Comparison of ENCODE assay signal across 11 cellular contexts in genomic region chr3:130779031-130779430, GRCh38. TPM values are rescaled to one million over a fixed set of nuclear protein-coding genes. Genes with fewer than 3 reads are reported as not detected.
DNase-seq lines count a peak whose midpoint lies in the region; ATAC-seq and TF ChIP-seq lines count a peak whose summit lies in the region.
"Had no signal": no experiment of that assay in that cellular context is flagged by ENCODE, and none has a peak within 500 bp of the region (broad histone marks: within the 10 kb centered on the region; RNA-seq: fewer than 3 reads in every experiment).

No MANE protein-coding gene starts in this region.

- no peak overlapping the region for H3K4me2 ChIP-seq in hepatocyte

- no peaks in the 10 kb centered on the region for H3K79me2 ChIP-seq in hepatocyte

- H3K27ac ChIP-seq in CD4-positive, alpha-beta T cell (ENCODE audit: low read depth, low read length): no peak overlapping the region
- no peak overlapping the region for H3K27ac ChIP-seq in hepatocyte

- CTCF ChIA-PET in GM10248 (lab: Yijun Ruan, JAX): no interaction called here
- CTCF ChIA-PET in CD4-positive, alpha-beta T cell (lab: Charles Lee): no interaction called here

- ATAC-seq in GM19438 (IDR thresholded peaks at IDR 0.05; ENCODE audit: low read depth, unreplicated experiment) (peak; percentile 95), HG02943 (IDR thresholded peaks at IDR 0.05; ENCODE audit: low read depth, unreplicated experiment) (peak; percentile 84)
- no peak for ATAC-seq in CD4-positive, alpha-beta T cell (ENCODE audit: poor library complexity)

- 50% methylated on average over 1 of the region's 1 CpG for WGBS in hepatocyte (ENCODE audit: low lambda C conversion rate, missing lambda C conversion rate)

- no peaks in the 10 kb centered on the region for H4K20me1 ChIP-seq in hepatocyte (ENCODE audit: insufficient read depth, poor library complexity, severe bottlenecking)

- no peak overlapping the region for H3K27ac Mint-ChIP-seq in CD4-positive, alpha-beta T cell

- H3K9me3 Mint-ChIP-seq in CD4-positive, alpha-beta T cell: no peaks in the 10 kb centered on the region
- H3K9me3 Mint-ChIP-seq: naive B cell had no signal

- no peak overlapping the region for H3K4me3 Mint-ChIP-seq in CD4-positive, alpha-beta T cell
- H3K4me3 Mint-ChIP-seq: naive B cell had no signal

- DNase-seq in GM10248 (ENCODE audit: extremely low spot score): peak; percentile 56
- peak; percentile 93 for DNase-seq in NCI-H1436 (lab: John Stamatoyannopoulos, UW)
- no peak for DNase-seq in kidney tubule cell (ENCODE audit: low spot score)
- DNase-seq in CD4-positive, alpha-beta T cell: no peak
- DNase-seq in stimulated activated CD4-positive, alpha-beta T cell treated with anti-CD3 and anti-CD28 coated beads, Interleukin-4, amount 100 ng/mL, for 24 hours: no peak
- no peak for DNase-seq in hepatocyte (ENCODE audit: low spot score)
- DNase-seq: dermis blood vessel endothelial cell, hypothalamus, naive B cell had no signal

- TF ChIP-seq CTCF in GM10248 (IDR thresholded peaks at IDR 0.05; ENCODE audit: control extremely low read depth, extremely low read depth, low read depth, missing control alignments) (no peak), hepatocyte (IDR thresholded peaks at IDR 0.05; ENCODE audit: poor library complexity) (no peak)
- TF ChIP-seq CTCF in CD4-positive, alpha-beta T cell (IDR thresholded peaks at IDR 0.05): no peak

- no peaks in the 10 kb centered on the region for H3K27me3 ChIP-seq in CD4-positive, alpha-beta T cell (ENCODE audit: control insufficient read depth, insufficient read depth, low read length)
- peaks cover 5% of the 10 kb centered on the region for H3K27me3 ChIP-seq in hepatocyte

- H3K4me1 ChIP-seq in hepatocyte (ENCODE audit: insufficient read depth): no peaks in the 10 kb centered on the region

- intact Hi-C loops in CD4-positive, alpha-beta T cell (cut with DNase I, micrococcal nuclease): no loop called here

- H3K36me3 Mint-ChIP-seq in CD4-positive, alpha-beta T cell (ENCODE audit: low read depth): no peaks in the 10 kb centered on the region
- H3K36me3 Mint-ChIP-seq: naive B cell had no signal

- H3K4me3 ChIP-seq in hepatocyte: no peak overlapping the region

- H3K9me2 ChIP-seq in hepatocyte (replicated peaks; ENCODE audit: insufficient read depth): no peaks in the 10 kb centered on the region

- H3K9me3 ChIP-seq in CD4-positive, alpha-beta T cell (ENCODE audit: control insufficient read depth, low read length): no peaks in the 10 kb centered on the region
- no peaks in the 10 kb centered on the region for H3K9me3 ChIP-seq in hepatocyte (ENCODE audit: low read depth)

- no peaks in the 10 kb centered on the region for H3K4me1 Mint-ChIP-seq in CD4-positive, alpha-beta T cell (ENCODE audit: low read depth)
- H3K4me1 Mint-ChIP-seq: naive B cell had no signal

- no peaks in the 10 kb centered on the region for H3K36me3 ChIP-seq in hepatocyte (replicated peaks; ENCODE audit: insufficient read depth, low read depth)

- H2AFZ ChIP-seq in hepatocyte: no peak overlapping the region

- no peaks in the 10 kb centered on the region for H3K27me3 Mint-ChIP-seq in CD4-positive, alpha-beta T cell

- POLR2A ChIA-PET in GM10248 (lab: Yijun Ruan, JAX): no interaction called here
- POLR2A ChIA-PET in CD4-positive, alpha-beta T cell (lab: Charles Lee): no interaction called here

RNA-seq across cellular contexts. Expression of gene PIK3R4, which starts 32.4 kb away (rescaled TPM):
- total RNA-seq in CD4-positive, alpha-beta T cell: 10 to 100 TPM; 13.7 to 14.5 TPM
- 33.3 and 34.9 TPM in 2 replicates for total RNA-seq in hepatocyte
- 17.0 and 17.1 TPM in 2 replicates for polyA plus RNA-seq in hepatocyte

Comparison
In these comparisons a context has a peak if more than half of its experiments do, and no peak if none do; other contexts are left out.
1. DNase-seq: peak in GM10248 (single experiment) and NCI-H1436 (single experiment); none in kidney tubule cell (single experiment), CD4-positive, alpha-beta T cell (0 of 10), stimulated activated CD4-positive, alpha-beta T cell treated with anti-CD3 and anti-CD28 coated beads, Interleukin-4, amount 100 ng/mL, for 24 hours (single experiment) and hepatocyte (single experiment).